ENCODE assay signal across 8 cellular contexts in genomic region chr17:37642706-37643105, GRCh38. TPM values are rescaled to one million over a fixed set of nuclear protein-coding genes. Genes with fewer than 3 reads are reported as not detected.
DNase-seq lines count a peak whose midpoint lies in the region; ATAC-seq, FAIRE-seq and TF ChIP-seq lines count a peak whose summit lies in the region.

No MANE protein-coding gene starts in this region.

- H3K79me2 ChIP-seq in HepG2 (ENCODE audit: insufficient read depth, low read length): peaks cover 41% of the 10 kb centered on the region

- ATAC-seq in HepG2: no peak

- 3% methylated on average over 8 of the region's 8 CpGs for WGBS in HepG2 (ENCODE audit: low lambda C conversion rate)

- TF ChIP-seq POLR2A in NB4 (IDR thresholded peaks at IDR 0.05; ENCODE audit: extremely low read depth, insufficient read length) (no peak), HepG2 (IDR thresholded peaks at IDR 0.05; ENCODE audit: insufficient read depth in 1 of 2, low read depth in 2 of 2, low read length in 2 of 2) (no peak)

- TF ChIP-seq CTCF in GM12864 (IDR thresholded peaks at IDR 0.05; ENCODE audit: low read depth, low read length, missing control alignments): no peak
- TF ChIP-seq CTCF in NB4 (IDR thresholded peaks at IDR 0.05; ENCODE audit: low read depth, low read length): no peak
- no peak for TF ChIP-seq CTCF in cardiac fibroblast (IDR thresholded peaks at IDR 0.05; ENCODE audit: low read depth, low read length)
- no peak for TF ChIP-seq CTCF in HepG2 (CRISPR knock-in tag; IDR thresholded peaks at IDR 0.05)

- peaks cover 3 to 24% of the 10 kb centered on the region in 2 experiments for H3K36me3 ChIP-seq in HepG2 (replicated peaks in 1 of 2; ENCODE audit: control insufficient read depth in 1 of 2, insufficient read depth in 2 of 2, low read length in 2 of 2)

- POLR2A ChIA-PET in HepG2 (lab: Yijun Ruan, JAX): no interaction called here

- CTCF ChIA-PET in HepG2 (lab: Yijun Ruan, JAX; ENCODE audit: low intra/inter-chr PET ratio, low total read pairs): no interaction called here

- H3K27ac ChIP-seq in HepG2 (ENCODE audit: extremely low read length, insufficient read depth, low read length) (peak overlapping the region; percentile 77), temporal lobe (ENCODE audit: low read depth, low read length) (peak overlapping the region; percentile 70)

- TSS peak; percentile 83 for BruUV-seq in HepG2 (replicated peaks; lab: Mats Ljungman, UMichigan)

- H4K20me1 ChIP-seq in HepG2 (ENCODE audit: insufficient read depth, low read length): no peaks in the 10 kb centered on the region

- no peak for TF ChIP-seq RAD21 in HepG2 (CRISPR knock-in tag; IDR thresholded peaks at IDR 0.05)

- peaks cover 38% of the 10 kb centered on the region for H3K4me1 ChIP-seq in HepG2 (ENCODE audit: insufficient read depth, low read length)

- in situ Hi-C loops in HepG2 (cut with HindIII; ENCODE audit: extremely low pct_ligation_motif_present, low pct_unique_long_range_greater_than_20kb): loop anchor here (10.0 kb wide), 1 partner anchor 102 kb away; the partner anchor contains the start of gene HNF1B

- no peak for FAIRE-seq in HepG2 (lab: Jason Lieb, UNC)

- peak overlapping the region; percentile 90 for H3K4me2 ChIP-seq in HepG2 (ENCODE audit: low read depth, low read length)

- intact Hi-C loops in HepG2 (cut with micrococcal nuclease; ENCODE audit: unreplicated experiment): no loop called here

- no peaks in the 10 kb centered on the region for H3K9me3 ChIP-seq in HepG2 (ENCODE audit: low read length)

- H3K27me3 ChIP-seq in HepG2 (ENCODE audit: control insufficient read depth in 1 of 2, insufficient read depth in 2 of 2, low read length in 2 of 2): no peaks in the 10 kb centered on the region; a peak in 2 of 5 replicates

- H3K4me3 ChIP-seq in GM12864 (ENCODE audit: low read depth, low read length): peak overlapping the region; percentile 95
- H3K4me3 ChIP-seq in NB4 (ENCODE audit: low read depth, low read length): peak overlapping the region; percentile 97
- H3K4me3 ChIP-seq in cardiac fibroblast (replicated peaks in 1 of 2; ENCODE audit: low read depth in 2 of 2, low read length in 2 of 2): peak overlapping the region; percentile 72 to 92
- peak overlapping the region; percentile 86 to 96 (median 86) for H3K4me3 ChIP-seq in HepG2 (replicated peaks in 1 of 3; ENCODE audit: insufficient read depth in 1 of 3, low read depth in 2 of 3, low read length in 3 of 3)

- H3K9ac ChIP-seq in HepG2 (ENCODE audit: insufficient read depth, low read depth, low read length): peak overlapping the region; percentile 91

- no peak for TF ChIP-seq EP300 in HepG2 (IDR thresholded peaks at IDR 0.05; ENCODE audit: low read depth in 2 of 2, low read length in 2 of 2)
- TF ChIP-seq EP300 in HepG2 (CRISPR knock-in tag; IDR thresholded peaks at IDR 0.05; ENCODE audit: borderline replicate concordance): no peak

- H2AFZ ChIP-seq in HepG2 (ENCODE audit: low read length): no peak overlapping the region

- DNase-seq in GM12864 (ENCODE audit: low read depth): no peak
- peak; percentile 45 for DNase-seq in NB4 (ENCODE audit: low read depth)
- peak; percentile 42 to 55 for DNase-seq in cardiac fibroblast (ENCODE audit: low read depth in 2 of 2)
- DNase-seq in HepG2 (ENCODE audit: low spot score): no peak
- DNase-seq in globus pallidus (ENCODE audit: low spot score): no peak
- no peak for DNase-seq in HK-2 (ENCODE audit: unreplicated experiment)
- no peak for DNase-seq in OCI-M2 (lab: John Stamatoyannopoulos, UW; ENCODE audit: unreplicated experiment)

TF ChIP-seq in HepG2, 621 proteins besides CTCF, POLR2A, EP300 and RAD21 (continues in another document):
- no peak for TF ChIP-seq ZBED4 (CRISPR knock-in tag; IDR thresholded peaks at IDR 0.05; ENCODE audit: borderline replicate concordance)
- TF ChIP-seq AGO2 (optimal IDR thresholded peaks at IDR 0.05; ENCODE audit: low read depth, low read length): no peak

RNA-seq across cellular contexts. Expression of gene DDX52, which starts 0.5 kb away (rescaled TPM):
- total RNA-seq in HepG2 (2016; rRNA removed; fragmentation: Illumina TruSeq; extraction: Trizol) (36.1 and 41.4 TPM in 2 replicates), temporal lobe (21.4 TPM)
- total RNA-seq in HepG2 (2016; cell fraction: cytosol; rRNA removed; fragmentation: Illumina TruSeq; extraction: Trizol; ENCODE audit: low read depth): 3.2 and 3.8 TPM in 2 replicates
- 32.4 and 35.5 TPM in 2 replicates for total RNA-seq in HepG2 (2016; cell fraction: insoluble cytoplasmic fraction; rRNA removed; fragmentation: Illumina TruSeq; extraction: Trizol)
- 7.0 and 8.2 TPM in 2 replicates for total RNA-seq in HepG2 (2016; cell fraction: membrane; rRNA removed; fragmentation: Illumina TruSeq; extraction: Trizol)
- total RNA-seq in HepG2 (2016; cell fraction: nucleus; rRNA removed; fragmentation: Illumina TruSeq; extraction: Trizol): 28.1 and 32.8 TPM in 2 replicates
- 6.8 and 8.9 TPM in 2 replicates for polyA plus RNA-seq in HepG2 (2011; rRNA removed)
- polyA plus RNA-seq in HepG2 (2011; cell fraction: cytosol; rRNA removed): 3.8 and 4.9 TPM in 2 replicates
- 10.2 and 15.6 TPM in 2 replicates for polyA plus RNA-seq in HepG2 (2011; cell fraction: nucleus; rRNA removed)
- polyA plus RNA-seq in HepG2 (2012): 9.8 and 12.1 TPM in 2 replicates
- 1.5 TPM in 2 replicates for polyA plus RNA-seq in HepG2 (2016; cell fraction: cytosol; fragmentation: Illumina TruSeq; extraction: Trizol; ENCODE audit: low read depth)
- 26.1 and 28.9 TPM in 2 replicates for polyA plus RNA-seq in HepG2 (2016; cell fraction: insoluble cytoplasmic fraction; fragmentation: Illumina TruSeq; extraction: Trizol; ENCODE audit: low read depth)
- polyA plus RNA-seq in HepG2 (2016; cell fraction: membrane; fragmentation: Illumina TruSeq; extraction: Trizol; ENCODE audit: low read depth): 3.2 and 3.6 TPM in 2 replicates
- 32.6 and 38.8 TPM in 2 replicates for polyA plus RNA-seq in HepG2 (2016; cell fraction: nucleus; fragmentation: Illumina TruSeq; extraction: Trizol; ENCODE audit: insufficient read depth, low read depth)
- 11.5 and 16.2 TPM in 2 replicates for polyA minus RNA-seq in HepG2 (2011; rRNA and poly(A)+ RNA removed; ENCODE audit: low replicate concordance)
- 6.5 and 8.3 TPM in 2 replicates for polyA minus RNA-seq in HepG2 (2011; cell fraction: cytosol; rRNA and poly(A)+ RNA removed)
- 35.7 and 37.2 TPM in 2 replicates for polyA minus RNA-seq in HepG2 (2011; cell fraction: nucleus; rRNA and poly(A)+ RNA removed)

RNA-seq across cellular contexts. Expression of gene SYNRG, which starts 33.5 kb away (rescaled TPM):
- total RNA-seq in HepG2 (2016; rRNA removed; fragmentation: Illumina TruSeq; extraction: Trizol) (8.7 and 15.4 TPM in 2 replicates), temporal lobe (43.3 TPM)
- 5.2 and 5.9 TPM in 2 replicates for total RNA-seq in HepG2 (2016; cell fraction: cytosol; rRNA removed; fragmentation: Illumina TruSeq; extraction: Trizol; ENCODE audit: low read depth)
- 7.4 and 13.5 TPM in 2 replicates for total RNA-seq in HepG2 (2016; cell fraction: insoluble cytoplasmic fraction; rRNA removed; fragmentation: Illumina TruSeq; extraction: Trizol)
- 5.7 and 6.1 TPM in 2 replicates for total RNA-seq in HepG2 (2016; cell fraction: membrane; rRNA removed; fragmentation: Illumina TruSeq; extraction: Trizol)
- total RNA-seq in HepG2 (2016; cell fraction: nucleus; rRNA removed; fragmentation: Illumina TruSeq; extraction: Trizol): 13.0 and 13.2 TPM in 2 replicates
- polyA plus RNA-seq in HepG2 (2011; rRNA removed): 7.3 and 9.3 TPM in 2 replicates
- 4.3 and 6.2 TPM in 2 replicates for polyA plus RNA-seq in HepG2 (2011; cell fraction: cytosol; rRNA removed)
- polyA plus RNA-seq in HepG2 (2011; cell fraction: nucleus; rRNA removed): 10.9 and 12.4 TPM in 2 replicates
- polyA plus RNA-seq in HepG2 (2012): 8.9 and 10.7 TPM in 2 replicates
- polyA plus RNA-seq in HepG2 (2016; cell fraction: cytosol; fragmentation: Illumina TruSeq; extraction: Trizol; ENCODE audit: low read depth): 0.62 and 0.75 TPM in 2 replicates
- 10.1 and 12.7 TPM in 2 replicates for polyA plus RNA-seq in HepG2 (2016; cell fraction: insoluble cytoplasmic fraction; fragmentation: Illumina TruSeq; extraction: Trizol; ENCODE audit: low read depth)
- 1.2 and 1.5 TPM in 2 replicates for polyA plus RNA-seq in HepG2 (2016; cell fraction: membrane; fragmentation: Illumina TruSeq; extraction: Trizol; ENCODE audit: low read depth)
- 17.1 TPM in 2 replicates for polyA plus RNA-seq in HepG2 (2016; cell fraction: nucleus; fragmentation: Illumina TruSeq; extraction: Trizol; ENCODE audit: insufficient read depth, low read depth)
- polyA minus RNA-seq in HepG2 (2011; rRNA and poly(A)+ RNA removed; ENCODE audit: low replicate concordance): 32.6 and 35.9 TPM in 2 replicates
- polyA minus RNA-seq in HepG2 (2011; cell fraction: cytosol; rRNA and poly(A)+ RNA removed): 12.0 and 15.9 TPM in 2 replicates
- polyA minus RNA-seq in HepG2 (2011; cell fraction: nucleus; rRNA and poly(A)+ RNA removed): 30.4 and 35.7 TPM in 2 replicates

Comparison
In these comparisons a context has a peak if more than half of its experiments do, and no peak if none do; other contexts are left out.
1. DNase-seq: peak in NB4 (single experiment) and cardiac fibroblast (2 of 2); none in GM12864 (single experiment), HepG2 (single experiment), globus pallidus (single experiment), HK-2 (single experiment) and OCI-M2 (single experiment).
2. Peak in every context shown above with its lines, with median percentiles within 50 percentile points of each other: H3K4me3 ChIP-seq.